1 cellular context compared by ENCODE assay signal in genomic region chrX:139828830-139829229, GRCh38.
TF ChIP-seq lines count a peak whose summit lies in the region.

No MANE protein-coding gene starts in this region.

TF ChIP-seq in WTC11, 78 proteins besides CTCF, POLR2A, EP300 and RAD21 (continued from another document):
- no peak for TF ChIP-seq ESRRA (CRISPR knock-in tag; IDR thresholded peaks at IDR 0.05; ENCODE audit: borderline replicate concordance)
- TF ChIP-seq PREB (CRISPR knock-in tag; IDR thresholded peaks at IDR 0.05; ENCODE audit: borderline replicate concordance): no peak
- TF ChIP-seq AFF4 (CRISPR knock-in tag; IDR thresholded peaks at IDR 0.05; ENCODE audit: borderline replicate concordance): no peak
- no peak for TF ChIP-seq CBFB (CRISPR knock-in tag; IDR thresholded peaks at IDR 0.05; ENCODE audit: low read depth)
- TF ChIP-seq ZNF219 (CRISPR knock-in tag; IDR thresholded peaks at IDR 0.05; ENCODE audit: borderline replicate concordance): no peak
- no peak for TF ChIP-seq SMAD4 (CRISPR knock-in tag; IDR thresholded peaks at IDR 0.05)
- TF ChIP-seq ZSCAN18 (CRISPR knock-in tag; IDR thresholded peaks at IDR 0.05): no peak
- TF ChIP-seq ATF2 (CRISPR knock-in tag; IDR thresholded peaks at IDR 0.05; ENCODE audit: borderline replicate concordance, low read depth): no peak
- TF ChIP-seq SOX15 (CRISPR knock-in tag; IDR thresholded peaks at IDR 0.05): no peak
- no peak for TF ChIP-seq MXD4 (CRISPR knock-in tag; IDR thresholded peaks at IDR 0.05; ENCODE audit: borderline replicate concordance)
- TF ChIP-seq FOXJ3 (CRISPR knock-in tag; IDR thresholded peaks at IDR 0.05; ENCODE audit: borderline replicate concordance): no peak
- no peak for TF ChIP-seq ZNF425 (CRISPR knock-in tag; conservative IDR thresholded peaks at IDR 0.05)
- TF ChIP-seq E2F1 (CRISPR knock-in tag; IDR thresholded peaks at IDR 0.05): no peak
